Comparison of ENCODE assay signal across 23 cellular contexts in genomic region chr4:146343776-146344175, GRCh38.
"Had no signal": no experiment of that assay in that cellular context is flagged by ENCODE, and none has a peak within 500 bp of the region (broad histone marks: within the 10 kb centered on the region; RNA-seq: fewer than 3 reads in every experiment).

No MANE protein-coding gene starts in this region.

- H3K4me3 ChIP-seq: MG63, Peyer's patch, SJCRH30 had no signal

- ATAC-seq: HepG2, Right ventricle myocardium inferior had no signal

- H3K36me3 ChIP-seq: MG63, Peyer's patch, SJCRH30 had no signal

- H3K27ac ChIP-seq: Peyer's patch, SJCRH30 had no signal

- DNase-seq: IMR-90, Karpas-422, KG1, MG63, NCI-H1092, NCI-H1105 treated with DMSO at 0.1 percent for 48 hours, NCI-H1417 treated with DMSO at 0.1 percent for 48 hours, NCI-H146, NCI-H1694 treated with DMSO at 0.1 percent for 48 hours, NCI-H1930, NCI-H2081 treated with DMSO at 0.1 percent for 48 hours, NCI-H2171, NCI-H226, NCI-H446, NCI-H510A, NCI-H524 treated with DMSO at 0.1 percent for 48 hours, NCI-H69, NCI-H774, Peyer's patch, SHP77 treated with DMSO at 0.1 percent for 48 hours, SJCRH30 had no signal

- H3K9me3 ChIP-seq: MG63, Peyer's patch, SJCRH30 had no signal
